ENCODE assay signal across 9 cellular contexts in the genomic region with DNA sequence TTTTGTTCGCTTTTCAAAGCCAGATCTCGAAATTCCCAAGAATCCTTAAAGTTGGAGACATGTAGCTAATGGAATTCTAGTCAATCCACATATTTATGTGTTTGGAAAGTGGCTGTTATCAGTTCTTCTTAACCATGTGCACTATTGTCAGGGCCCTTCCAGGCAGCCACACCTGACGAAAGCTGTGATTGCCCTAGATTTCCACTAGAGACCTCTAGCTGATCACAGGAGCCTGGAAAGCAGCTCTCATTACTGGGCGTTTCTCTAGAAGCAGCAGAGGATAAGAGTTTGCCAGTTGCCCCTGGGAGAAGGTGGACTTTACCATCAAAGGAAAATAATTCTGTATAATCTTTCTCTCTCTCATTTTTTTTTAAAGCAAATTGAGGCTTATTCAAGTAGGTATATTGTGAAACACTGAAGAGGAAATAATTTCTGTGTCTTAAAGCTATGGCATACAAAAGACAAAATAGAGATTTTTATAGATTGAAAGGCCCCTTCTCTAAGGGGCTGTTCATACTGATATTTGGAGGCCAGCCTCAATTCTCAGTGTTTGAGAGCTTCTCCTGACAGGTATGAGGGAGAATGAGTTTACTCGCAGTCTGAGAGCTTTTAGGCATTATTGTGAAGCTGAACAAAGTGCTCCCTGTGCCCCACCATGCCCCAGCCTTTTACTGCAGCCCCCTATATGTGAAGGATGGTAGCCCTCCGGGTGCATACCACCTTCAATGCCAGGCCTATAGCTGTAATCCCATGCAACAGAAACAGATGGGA.
A peak's percentile ranks its signal among the peaks of the same experiment; 100 is the strongest.
DNase-seq lines count a peak whose midpoint lies in the region; ATAC-seq and TF ChIP-seq lines count a peak whose summit lies in the region.
"Had no signal": no experiment of that assay in that cellular context is flagged by ENCODE, and none has a peak within 500 bp of the region (broad histone marks: within the 10 kb centered on the region; RNA-seq: fewer than 3 reads in every experiment).

No MANE protein-coding gene starts in this region.

- H3K36me3 ChIP-seq in brain microvascular endothelial cell (replicated peaks) (no peaks in the 10 kb centered on the region), kidney epithelial cell (ENCODE audit: control insufficient read depth, insufficient read depth, low read length) (no peaks in the 10 kb centered on the region), vagina (no peaks in the 10 kb centered on the region)

- no peaks in the 10 kb centered on the region for H3K9me3 ChIP-seq in vagina

- no peak for TF ChIP-seq POLR2A in vagina (IDR thresholded peaks at IDR 0.05)

- H3K4me3 ChIP-seq in brain microvascular endothelial cell (ENCODE audit: low read depth, low read length) (no peak overlapping the region), kidney epithelial cell (ENCODE audit: low read depth, low read length) (no peak overlapping the region), vagina (no peak overlapping the region)

- DNase-seq in NCI-H2081 treated with DMSO at 0.1 percent for 48 hours (lab: John Stamatoyannopoulos, UW) = peak; percentile 32
- DNase-seq in brain microvascular endothelial cell = peak; percentile 67
- peak; percentile 31 for DNase-seq in kidney epithelial cell (ENCODE audit: low read depth)
- peak; percentile 52 for DNase-seq in ureter (ENCODE audit: low spot score)
- DNase-seq in vagina (ENCODE audit: extremely low spot score in 2 of 2) = no peak
- DNase-seq: naive B cell had no signal

- intact Hi-C loops in vagina (cut with DNase I) = loop anchor here (5.0 to 10.0 kb wide), 2 partner anchors 263 to 574 kb away; a partner anchor contains a TSS

- no peak overlapping the region for H3K27ac ChIP-seq in brain microvascular endothelial cell
- H3K27ac ChIP-seq in vagina = no peak overlapping the region

- TF ChIP-seq CTCF in brain microvascular endothelial cell (IDR thresholded peaks at IDR 0.05; ENCODE audit: low read depth, low read length, missing control alignments) = peak; percentile 78
- peak; percentile 81 for TF ChIP-seq CTCF in kidney epithelial cell (IDR thresholded peaks at IDR 0.05; ENCODE audit: insufficient read depth, low read length, poor library complexity, severe bottlenecking)
- TF ChIP-seq CTCF in vagina (IDR thresholded peaks at IDR 0.05) = peak in 1 of 3 experiments; percentile 27

- H3K27me3 ChIP-seq in brain microvascular endothelial cell (replicated peaks) = no peaks in the 10 kb centered on the region
- H3K27me3 ChIP-seq in kidney epithelial cell (ENCODE audit: control insufficient read depth, insufficient read depth, low read length) = no peaks in the 10 kb centered on the region
- no peaks in the 10 kb centered on the region for H3K27me3 ChIP-seq in vagina

- in situ Hi-C loops in brain microvascular endothelial cell (cut with HindIII; ENCODE audit: low pct_ligation_motif_present, low sequenced_read_pairs) = no loop called here

- ATAC-seq in GM18868 (IDR thresholded peaks at IDR 0.05; ENCODE audit: unreplicated experiment) (peak; percentile 63), GM21717 (IDR thresholded peaks at IDR 0.05; ENCODE audit: unreplicated experiment) (no peak), GM18858 (IDR thresholded peaks at IDR 0.05; ENCODE audit: unreplicated experiment) (no peak)

- no peaks in the 10 kb centered on the region for H3K4me1 ChIP-seq in vagina

Comparison
In these comparisons a context has a peak if more than half of its experiments do, and no peak if none do; other contexts are left out.
1. DNase-seq: peak in NCI-H2081 treated with DMSO at 0.1 percent for 48 hours (single experiment), brain microvascular endothelial cell (single experiment), kidney epithelial cell (single experiment) and ureter (single experiment); none in vagina (0 of 2).